1 cellular context compared by ENCODE assay signal in genomic region chr4:122775987-122776836, GRCh38.
TF ChIP-seq lines count a peak whose summit lies in the region.

No MANE protein-coding gene starts in this region.

TF ChIP-seq in K562, 482 proteins besides CTCF, POLR2A, EP300 and RAD21 (continued from another document and continues in another):
- no peak for TF ChIP-seq ZNF280A (IDR thresholded peaks at IDR 0.05; ENCODE audit: low read depth, partially characterized antibody)
- TF ChIP-seq CHD2 (IDR thresholded peaks at IDR 0.05; ENCODE audit: low read depth, low read length), result no peak
- TF ChIP-seq ZBTB43 (CRISPR knock-in tag; IDR thresholded peaks at IDR 0.05), result no peak
- no peak for TF ChIP-seq ZNF140 (CRISPR knock-in tag; IDR thresholded peaks at IDR 0.05)
- TF ChIP-seq ZNF3 (CRISPR knock-in tag; IDR thresholded peaks at IDR 0.05), result no peak
- no peak for TF ChIP-seq PYGO2 (tag; IDR thresholded peaks at IDR 0.05)
- TF ChIP-seq, protein P1, sequence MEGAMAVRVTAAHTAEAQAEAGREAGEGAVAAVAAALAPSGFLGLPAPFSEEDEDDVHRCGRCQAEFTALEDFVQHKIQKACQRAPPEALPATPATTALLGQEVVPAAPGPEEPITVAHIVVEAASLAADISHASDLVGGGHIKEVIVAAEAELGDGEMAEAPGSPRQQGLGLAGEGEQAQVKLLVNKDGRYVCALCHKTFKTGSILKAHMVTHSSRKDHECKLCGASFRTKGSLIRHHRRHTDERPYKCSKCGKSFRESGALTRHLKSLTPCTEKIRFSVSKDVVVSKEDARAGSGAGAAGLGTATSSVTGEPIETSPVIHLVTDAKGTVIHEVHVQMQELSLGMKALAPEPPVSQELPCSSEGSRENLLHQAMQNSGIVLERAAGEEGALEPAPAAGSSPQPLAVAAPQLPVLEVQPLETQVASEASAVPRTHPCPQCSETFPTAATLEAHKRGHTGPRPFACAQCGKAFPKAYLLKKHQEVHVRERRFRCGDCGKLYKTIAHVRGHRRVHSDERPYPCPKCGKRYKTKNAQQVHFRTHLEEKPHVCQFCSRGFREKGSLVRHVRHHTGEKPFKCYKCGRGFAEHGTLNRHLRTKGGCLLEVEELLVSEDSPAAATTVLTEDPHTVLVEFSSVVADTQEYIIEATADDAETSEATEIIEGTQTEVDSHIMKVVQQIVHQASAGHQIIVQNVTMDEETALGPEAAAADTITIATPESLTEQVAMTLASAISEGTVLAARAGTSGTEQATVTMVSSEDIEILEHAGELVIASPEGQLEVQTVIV (CRISPR knock-in tag; IDR thresholded peaks at IDR 0.05; ENCODE audit: borderline replicate concordance), result no peak
- TF ChIP-seq NR2C1 (IDR thresholded peaks at IDR 0.05), result no peak
- TF ChIP-seq NR2C1 (tag; IDR thresholded peaks at IDR 0.05), result no peak
- peak; percentile 11 for TF ChIP-seq NEUROD1 (IDR thresholded peaks at IDR 0.05; ENCODE audit: borderline replicate concordance, low read depth, low read length, partially characterized antibody)
- TF ChIP-seq TRIM24 (IDR thresholded peaks at IDR 0.05), result peak; percentile 61 to 66; a peak in 2 of 4 replicates
- TF ChIP-seq MAX (CRISPR knock-in tag; IDR thresholded peaks at IDR 0.05), result peak; percentile 53; the same call in 1 of the 2 replicates
- peak; percentile 12; the same call in 1 of the 2 replicates for TF ChIP-seq ZBTB7A (IDR thresholded peaks at IDR 0.05; ENCODE audit: borderline replicate concordance, control insufficient read depth, low read depth, low read length)
- TF ChIP-seq NFIC (IDR thresholded peaks at IDR 0.05), result peak; percentile 77
- TF ChIP-seq, protein P2, sequence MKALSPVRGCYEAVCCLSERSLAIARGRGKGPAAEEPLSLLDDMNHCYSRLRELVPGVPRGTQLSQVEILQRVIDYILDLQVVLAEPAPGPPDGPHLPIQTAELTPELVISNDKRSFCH (CRISPR knock-in tag; IDR thresholded peaks at IDR 0.05), result no peak
- TF ChIP-seq, protein P2 (tag; IDR thresholded peaks at IDR 0.05), result peak; percentile 80; the same call in 1 of the 2 replicates
- TF ChIP-seq NUFIP1 (IDR thresholded peaks at IDR 0.05; ENCODE audit: partially characterized antibody), result no peak
- TF ChIP-seq, protein P3, sequence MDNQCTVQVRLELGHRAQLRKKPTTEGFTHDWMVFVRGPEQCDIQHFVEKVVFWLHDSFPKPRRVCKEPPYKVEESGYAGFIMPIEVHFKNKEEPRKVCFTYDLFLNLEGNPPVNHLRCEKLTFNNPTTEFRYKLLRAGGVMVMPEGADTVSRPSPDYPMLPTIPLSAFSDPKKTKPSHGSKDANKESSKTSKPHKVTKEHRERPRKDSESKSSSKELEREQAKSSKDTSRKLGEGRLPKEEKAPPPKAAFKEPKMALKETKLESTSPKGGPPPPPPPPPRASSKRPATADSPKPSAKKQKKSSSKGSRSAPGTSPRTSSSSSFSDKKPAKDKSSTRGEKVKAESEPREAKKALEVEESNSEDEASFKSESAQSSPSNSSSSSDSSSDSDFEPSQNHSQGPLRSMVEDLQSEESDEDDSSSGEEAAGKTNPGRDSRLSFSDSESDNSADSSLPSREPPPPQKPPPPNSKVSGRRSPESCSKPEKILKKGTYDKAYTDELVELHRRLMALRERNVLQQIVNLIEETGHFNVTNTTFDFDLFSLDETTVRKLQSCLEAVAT (IDR thresholded peaks at IDR 0.05), result 0 out of 4 replicates have a peak, but pooled peaks have one; percentile 16 to 46
- TF ChIP-seq ARID1B (IDR thresholded peaks at IDR 0.05), result peak; percentile 91
- no peak for TF ChIP-seq MIER1 (IDR thresholded peaks at IDR 0.05; ENCODE audit: low read depth)
- no peak for TF ChIP-seq ZNF146 (CRISPR knock-in tag; IDR thresholded peaks at IDR 0.05; ENCODE audit: unreplicated experiment)
- TF ChIP-seq GATAD2B (IDR thresholded peaks at IDR 0.05; ENCODE audit: borderline replicate concordance), result 0 out of 2 replicates have a peak, but pooled peaks have one; percentile 36
- peak; percentile 74 for TF ChIP-seq NBN (IDR thresholded peaks at IDR 0.05; ENCODE audit: low read depth)
- TF ChIP-seq GTF2E2 (tag; IDR thresholded peaks at IDR 0.05), result no peak
- no peak for TF ChIP-seq SNIP1 (IDR thresholded peaks at IDR 0.05; ENCODE audit: low read depth)
- no peak for TF ChIP-seq CGGBP1 (CRISPR knock-in tag; IDR thresholded peaks at IDR 0.05)
- TF ChIP-seq, protein P4, sequence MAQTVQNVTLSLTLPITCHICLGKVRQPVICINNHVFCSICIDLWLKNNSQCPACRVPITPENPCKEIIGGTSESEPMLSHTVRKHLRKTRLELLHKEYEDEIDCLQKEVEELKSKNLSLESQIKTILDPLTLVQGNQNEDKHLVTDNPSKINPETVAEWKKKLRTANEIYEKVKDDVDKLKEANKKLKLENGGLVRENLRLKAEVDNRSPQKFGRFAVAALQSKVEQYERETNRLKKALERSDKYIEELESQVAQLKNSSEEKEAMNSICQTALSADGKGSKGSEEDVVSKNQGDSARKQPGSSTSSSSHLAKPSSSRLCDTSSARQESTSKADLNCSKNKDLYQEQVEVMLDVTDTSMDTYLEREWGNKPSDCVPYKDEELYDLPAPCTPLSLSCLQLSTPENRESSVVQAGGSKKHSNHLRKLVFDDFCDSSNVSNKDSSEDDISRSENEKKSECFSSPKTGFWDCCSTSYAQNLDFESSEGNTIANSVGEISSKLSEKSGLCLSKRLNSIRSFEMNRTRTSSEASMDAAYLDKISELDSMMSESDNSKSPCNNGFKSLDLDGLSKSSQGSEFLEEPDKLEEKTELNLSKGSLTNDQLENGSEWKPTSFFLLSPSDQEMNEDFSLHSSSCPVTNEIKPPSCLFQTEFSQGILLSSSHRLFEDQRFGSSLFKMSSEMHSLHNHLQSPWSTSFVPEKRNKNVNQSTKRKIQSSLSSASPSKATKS (CRISPR knock-in tag; IDR thresholded peaks at IDR 0.05), result no peak
- peak; percentile 80; the same call in 1 of the 2 replicates for TF ChIP-seq SMARCA5 (IDR thresholded peaks at IDR 0.05)
- TF ChIP-seq NONO (IDR thresholded peaks at IDR 0.05; ENCODE audit: low read depth in 2 of 2, low read length in 1 of 2), result no peak
- TF ChIP-seq, protein P5, sequence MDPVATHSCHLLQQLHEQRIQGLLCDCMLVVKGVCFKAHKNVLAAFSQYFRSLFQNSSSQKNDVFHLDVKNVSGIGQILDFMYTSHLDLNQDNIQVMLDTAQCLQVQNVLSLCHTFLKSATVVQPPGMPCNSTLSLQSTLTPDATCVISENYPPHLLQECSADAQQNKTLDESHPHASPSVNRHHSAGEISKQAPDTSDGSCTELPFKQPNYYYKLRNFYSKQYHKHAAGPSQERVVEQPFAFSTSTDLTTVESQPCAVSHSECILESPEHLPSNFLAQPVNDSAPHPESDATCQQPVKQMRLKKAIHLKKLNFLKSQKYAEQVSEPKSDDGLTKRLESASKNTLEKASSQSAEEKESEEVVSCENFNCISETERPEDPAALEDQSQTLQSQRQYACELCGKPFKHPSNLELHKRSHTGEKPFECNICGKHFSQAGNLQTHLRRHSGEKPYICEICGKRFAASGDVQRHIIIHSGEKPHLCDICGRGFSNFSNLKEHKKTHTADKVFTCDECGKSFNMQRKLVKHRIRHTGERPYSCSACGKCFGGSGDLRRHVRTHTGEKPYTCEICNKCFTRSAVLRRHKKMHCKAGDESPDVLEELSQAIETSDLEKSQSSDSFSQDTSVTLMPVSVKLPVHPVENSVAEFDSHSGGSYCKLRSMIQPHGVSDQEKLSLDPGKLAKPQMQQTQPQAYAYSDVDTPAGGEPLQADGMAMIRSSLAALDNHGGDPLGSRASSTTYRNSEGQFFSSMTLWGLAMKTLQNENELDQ (CRISPR knock-in tag; IDR thresholded peaks at IDR 0.05; ENCODE audit: borderline replicate concordance), result no peak
- 0 out of 2 replicates have a peak, but pooled peaks have one; percentile 22 for TF ChIP-seq TARDBP (IDR thresholded peaks at IDR 0.05)
- no peak for TF ChIP-seq SREBF2 (CRISPR knock-in tag; IDR thresholded peaks at IDR 0.05)
- no peak for TF ChIP-seq FOXP1 (CRISPR knock-in tag; IDR thresholded peaks at IDR 0.05)
- no peak for TF ChIP-seq ZNF232 (CRISPR knock-in tag; IDR thresholded peaks at IDR 0.05)
- TF ChIP-seq, protein P6, sequence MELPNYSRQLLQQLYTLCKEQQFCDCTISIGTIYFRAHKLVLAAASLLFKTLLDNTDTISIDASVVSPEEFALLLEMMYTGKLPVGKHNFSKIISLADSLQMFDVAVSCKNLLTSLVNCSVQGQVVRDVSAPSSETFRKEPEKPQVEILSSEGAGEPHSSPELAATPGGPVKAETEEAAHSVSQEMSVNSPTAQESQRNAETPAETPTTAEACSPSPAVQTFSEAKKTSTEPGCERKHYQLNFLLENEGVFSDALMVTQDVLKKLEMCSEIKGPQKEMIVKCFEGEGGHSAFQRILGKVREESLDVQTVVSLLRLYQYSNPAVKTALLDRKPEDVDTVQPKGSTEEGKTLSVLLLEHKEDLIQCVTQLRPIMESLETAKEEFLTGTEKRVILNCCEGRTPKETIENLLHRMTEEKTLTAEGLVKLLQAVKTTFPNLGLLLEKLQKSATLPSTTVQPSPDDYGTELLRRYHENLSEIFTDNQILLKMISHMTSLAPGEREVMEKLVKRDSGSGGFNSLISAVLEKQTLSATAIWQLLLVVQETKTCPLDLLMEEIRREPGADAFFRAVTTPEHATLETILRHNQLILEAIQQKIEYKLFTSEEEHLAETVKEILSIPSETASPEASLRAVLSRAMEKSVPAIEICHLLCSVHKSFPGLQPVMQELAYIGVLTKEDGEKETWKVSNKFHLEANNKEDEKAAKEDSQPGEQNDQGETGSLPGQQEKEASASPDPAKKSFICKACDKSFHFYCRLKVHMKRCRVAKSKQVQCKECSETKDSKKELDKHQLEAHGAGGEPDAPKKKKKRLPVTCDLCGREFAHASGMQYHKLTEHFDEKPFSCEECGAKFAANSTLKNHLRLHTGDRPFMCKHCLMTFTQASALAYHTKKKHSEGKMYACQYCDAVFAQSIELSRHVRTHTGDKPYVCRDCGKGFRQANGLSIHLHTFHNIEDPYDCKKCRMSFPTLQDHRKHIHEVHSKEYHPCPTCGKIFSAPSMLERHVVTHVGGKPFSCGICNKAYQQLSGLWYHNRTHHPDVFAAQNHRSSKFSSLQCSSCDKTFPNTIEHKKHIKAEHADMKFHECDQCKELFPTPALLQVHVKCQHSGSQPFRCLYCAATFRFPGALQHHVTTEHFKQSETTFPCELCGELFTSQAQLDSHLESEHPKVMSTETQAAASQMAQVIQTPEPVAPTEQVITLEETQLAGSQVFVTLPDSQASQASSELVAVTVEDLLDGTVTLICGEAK (IDR thresholded peaks at IDR 0.05), result 0 out of 2 replicates have a peak, but pooled peaks have one; percentile 28
- TF ChIP-seq, protein P6 (CRISPR knock-in tag; IDR thresholded peaks at IDR 0.05), result no peak
